In the genomic region with DNA sequence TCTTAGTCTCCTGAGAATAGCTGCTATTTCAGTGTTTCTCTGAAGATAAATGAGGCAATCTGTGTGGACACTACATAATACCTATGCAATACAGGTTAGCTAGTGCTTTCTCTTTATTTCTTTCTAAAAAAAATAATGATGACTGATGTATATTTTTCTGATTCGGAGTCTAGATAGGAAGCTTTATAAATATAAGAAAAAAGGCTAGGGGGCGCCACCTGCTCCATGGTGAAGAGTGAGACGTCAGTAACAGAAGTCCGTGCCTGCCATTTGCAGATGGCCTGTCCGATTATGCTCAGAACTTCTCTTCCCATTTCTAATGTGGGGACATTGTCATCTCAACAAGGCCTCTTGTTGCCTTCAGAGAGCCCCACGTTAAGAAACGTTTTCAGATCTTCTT, we compare ENCODE assay signal across 1 cellular context.
A peak's percentile ranks its signal among the peaks of the same experiment; 100 is the strongest.
TF ChIP-seq lines count a peak whose summit lies in the region.

No MANE protein-coding gene starts in this region.

TF ChIP-seq in K562, 482 proteins besides CTCF, POLR2A, EP300 and RAD21 (continued from another document):
- TF ChIP-seq CEBPB (tag; IDR thresholded peaks at IDR 0.05) = no peak
- peak; percentile 53 for TF ChIP-seq MAFF (IDR thresholded peaks at IDR 0.05; ENCODE audit: low read length)
- peak; percentile 20 for TF ChIP-seq MEIS2 (IDR thresholded peaks at IDR 0.05; ENCODE audit: partially characterized antibody)
- no peak for TF ChIP-seq TARDBP (IDR thresholded peaks at IDR 0.05)
- no peak for TF ChIP-seq TCF7 (IDR thresholded peaks at IDR 0.05; ENCODE audit: borderline replicate concordance)
- 0 out of 2 replicates have a peak, but pooled peaks have one; percentile 3 for TF ChIP-seq SMC3 (conservative IDR thresholded peaks at IDR 0.05; ENCODE audit: insufficient read depth, low read depth, low read length)
- no peak for TF ChIP-seq ZNF23 (CRISPR knock-in tag; IDR thresholded peaks at IDR 0.05)
- TF ChIP-seq MYNN (IDR thresholded peaks at IDR 0.05) = no peak
- no peak for TF ChIP-seq MYNN (CRISPR knock-in tag; IDR thresholded peaks at IDR 0.05)
- no peak for TF ChIP-seq TAF7 (tag; IDR thresholded peaks at IDR 0.05)
- TF ChIP-seq C11orf30 (IDR thresholded peaks at IDR 0.05; ENCODE audit: low read depth) = peak; percentile 76
